In the genomic region with DNA sequence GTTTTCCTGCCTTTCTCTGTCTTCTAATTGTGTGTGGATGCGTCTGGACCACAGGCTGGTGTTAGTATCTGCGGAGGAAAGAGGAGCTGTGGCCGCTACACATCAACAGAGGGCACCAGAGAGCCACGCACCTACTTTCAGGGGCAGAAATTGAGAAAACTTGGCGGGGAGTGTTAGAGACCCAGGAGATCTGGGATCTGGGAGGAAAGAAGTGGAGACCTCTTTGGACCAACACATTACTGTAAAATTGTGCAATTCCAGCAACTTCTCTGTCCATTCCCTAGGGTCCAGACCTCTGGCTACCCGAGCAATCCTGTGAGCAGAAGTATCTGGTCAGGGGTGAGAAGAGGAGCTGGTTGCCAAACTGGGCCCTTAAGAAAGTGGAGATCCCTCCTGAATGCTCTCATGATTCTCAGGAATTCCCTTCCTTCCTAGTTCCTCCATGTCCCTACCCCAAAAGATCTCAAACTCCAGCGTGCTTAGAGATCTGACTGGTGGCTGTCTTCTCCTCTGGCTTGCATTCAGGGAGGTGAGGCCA, we compare ENCODE assay signal across 8 cellular contexts. TPM values are rescaled to one million over a fixed set of nuclear protein-coding genes. Genes with fewer than 3 reads are reported as not detected.
DNase-seq lines count a peak whose midpoint lies in the region; ATAC-seq, FAIRE-seq and TF ChIP-seq lines count a peak whose summit lies in the region.

No MANE protein-coding gene starts in this region.

- no peaks in the 10 kb centered on the region for H3K4me1 Mint-ChIP-seq in activated CD8-positive, alpha-beta T cell treated with anti-CD3 and anti-CD28 coated beads, Interleukin-2, amount 10 ng/mL, durations not matched to agents 7 days and 5 days (ENCODE audit: low read depth)
- peaks cover 6 to 21% (median 15%) of the 10 kb centered on the region in 4 donors for H3K4me1 Mint-ChIP-seq in naive thymus-derived CD8-positive, alpha-beta T cell

- TF ChIP-seq CTCF in AG04450 (IDR thresholded peaks at IDR 0.05; ENCODE audit: low read depth, low read length): peak; percentile 100
- TF ChIP-seq CTCF in esophagus muscularis mucosa (IDR thresholded peaks at IDR 0.05): peak; percentile 91 to 97 (median 93)
- peak; percentile 95 to 97 for TF ChIP-seq CTCF in tibial artery (IDR thresholded peaks at IDR 0.05)

- WGBS in esophagus muscularis mucosa: 22% methylated on average over 7 of the region's 7 CpGs

- H3K36me3 ChIP-seq in esophagus muscularis mucosa: no peaks in the 10 kb centered on the region
- H3K36me3 ChIP-seq in tibial artery: no peaks in the 10 kb centered on the region

- H3K36me3 Mint-ChIP-seq in activated CD8-positive, alpha-beta T cell treated with anti-CD3 and anti-CD28 coated beads, Interleukin-2, amount 10 ng/mL, durations not matched to agents 7 days and 5 days (ENCODE audit: low read depth): no peaks in the 10 kb centered on the region
- H3K36me3 Mint-ChIP-seq in naive thymus-derived CD8-positive, alpha-beta T cell: no peaks in the 10 kb centered on the region

- DNase-seq in AG04450 (ENCODE audit: low read depth, low spot score) (no peak), GM12891 (ENCODE audit: insufficient read length, low spot score) (peak; percentile 58), NCI-H460 (ENCODE audit: extremely low read depth, low read depth) (peak; percentile 74), esophagus muscularis mucosa (ENCODE audit: extremely low spot score) (no peak), tibial artery (peak; percentile 84 to 89)
- peak; percentile 64 for DNase-seq in activated CD8-positive, alpha-beta T cell treated with anti-CD3 and anti-CD28 coated beads, Interleukin-2, amount 10 ng/mL, durations not matched to agents 7 days and 5 days
- peak in 7 of 10 donors; percentile 8 to 51 (median 20) for DNase-seq in naive thymus-derived CD8-positive, alpha-beta T cell

- peaks cover 24 to 48% (median 47%) of the 10 kb centered on the region in 4 donors for H3K4me1 ChIP-seq in esophagus muscularis mucosa
- H3K4me1 ChIP-seq in tibial artery: peaks cover 0 to 33% (median 29%) of the 10 kb centered on the region in 4 donors

- H3K9me3 Mint-ChIP-seq in activated CD8-positive, alpha-beta T cell treated with anti-CD3 and anti-CD28 coated beads, Interleukin-2, amount 10 ng/mL, durations not matched to agents 7 days and 5 days (ENCODE audit: insufficient read depth): no peaks in the 10 kb centered on the region
- no peaks in the 10 kb centered on the region for H3K9me3 Mint-ChIP-seq in naive thymus-derived CD8-positive, alpha-beta T cell

- H3K27ac Mint-ChIP-seq in activated CD8-positive, alpha-beta T cell treated with anti-CD3 and anti-CD28 coated beads, Interleukin-2, amount 10 ng/mL, durations not matched to agents 7 days and 5 days: no peak overlapping the region
- H3K27ac Mint-ChIP-seq in naive thymus-derived CD8-positive, alpha-beta T cell: no peak overlapping the region

- no peaks in the 10 kb centered on the region; the same call in 1 of the 2 replicates for H3K9me3 ChIP-seq in AG04450 (ENCODE audit: control insufficient read depth, insufficient read depth, low read length)
- H3K9me3 ChIP-seq in esophagus muscularis mucosa: no peaks in the 10 kb centered on the region
- no peaks in the 10 kb centered on the region for H3K9me3 ChIP-seq in tibial artery

- no peak for TF ChIP-seq EP300 in esophagus muscularis mucosa (IDR thresholded peaks at IDR 0.05)

- peak; percentile 61 for ATAC-seq in activated CD8-positive, alpha-beta T cell treated with anti-CD3 and anti-CD28 coated beads, Interleukin-2, amount 10 ng/mL, durations not matched to agents 7 days and 5 days
- ATAC-seq in naive thymus-derived CD8-positive, alpha-beta T cell: peak; percentile 54 to 60
- no peak for ATAC-seq in GM19397 (IDR thresholded peaks at IDR 0.05; ENCODE audit: unreplicated experiment)

- peaks cover 6% of the 10 kb centered on the region for H3K27me3 ChIP-seq in AG04450 (ENCODE audit: control insufficient read depth, insufficient read depth, low read length)
- H3K27me3 ChIP-seq in esophagus muscularis mucosa: peaks cover 0 to 8% (median 0%) of the 10 kb centered on the region in 4 donors
- no peaks in the 10 kb centered on the region for H3K27me3 ChIP-seq in tibial artery

- CTCF ChIA-PET in AG04450 (lab: Charles Lee): interaction anchor here (0.6 to 11.6 kb wide), 39 partner anchors 8 to 205 kb away, joined by 3 to 590 read pairs (median 9); a partner anchor contains a TSS
- CTCF ChIA-PET in activated CD8-positive, alpha-beta T cell treated with anti-CD3 and anti-CD28 coated beads, Interleukin-2, amount 10 ng/mL, durations not matched to agents 7 days and 5 days (lab: Charles Lee): interaction anchor here (0.8 to 5.0 kb wide), 31 partner anchors 8 to 412 kb away, joined by 3 to 69 read pairs (median 4); no protein-coding TSS in a partner anchor

- intact Hi-C loops in esophagus muscularis mucosa (cut with DNase I) (loop anchor here (1.0 to 5.0 kb wide), 3 partner anchors 44 to 130 kb away; no protein-coding TSS in a partner anchor), tibial artery (cut with DNase I; ENCODE audit: low total_unique reads) (loop anchor here (2.0 kb wide), 2 partner anchors 45 to 97 kb away; no protein-coding TSS in a partner anchor)

- peaks cover 33% of the 10 kb centered on the region for H3K27me3 Mint-ChIP-seq in activated CD8-positive, alpha-beta T cell treated with anti-CD3 and anti-CD28 coated beads, Interleukin-2, amount 10 ng/mL, durations not matched to agents 7 days and 5 days (ENCODE audit: low read depth)
- H3K27me3 Mint-ChIP-seq in naive thymus-derived CD8-positive, alpha-beta T cell: peaks cover 29 to 56% (median 41%) of the 10 kb centered on the region in 5 donors

- POLR2A ChIA-PET in AG04450 (lab: Yijun Ruan, JAX): interaction anchor here (0.6 to 3.3 kb wide), 7 partner anchors 19 to 133 kb away, joined by 3 to 25 read pairs (median 4); no protein-coding TSS in a partner anchor
- POLR2A ChIA-PET in activated CD8-positive, alpha-beta T cell treated with anti-CD3 and anti-CD28 coated beads, Interleukin-2, amount 10 ng/mL, durations not matched to agents 7 days and 5 days (lab: Charles Lee): no interaction called here
- POLR2A ChIA-PET in naive thymus-derived CD8-positive, alpha-beta T cell (lab: Charles Lee): no interaction called here

- H3K27ac ChIP-seq in AG04450 (ENCODE audit: low read depth, low read length): no peak overlapping the region
- H3K27ac ChIP-seq in esophagus muscularis mucosa (replicated peaks in 1 of 4): peak overlapping the region; percentile 85 to 95 (median 94)
- H3K27ac ChIP-seq in tibial artery: peak overlapping the region; percentile 97 to 99

- peak; percentile 89 for FAIRE-seq in GM12891 (lab: Jason Lieb, UNC)

- no peak overlapping the region for H3K4me3 Mint-ChIP-seq in activated CD8-positive, alpha-beta T cell treated with anti-CD3 and anti-CD28 coated beads, Interleukin-2, amount 10 ng/mL, durations not matched to agents 7 days and 5 days
- H3K4me3 Mint-ChIP-seq in naive thymus-derived CD8-positive, alpha-beta T cell: peak overlapping the region in 8 of 10 donors; percentile 0 to 50 (median 29)

- H3K4me3 ChIP-seq in AG04450 (ENCODE audit: low read depth, low read length) (no peak overlapping the region), esophagus muscularis mucosa (peak overlapping the region in 1 of 4 donors; percentile 94), tibial artery (no peak overlapping the region)

- TF ChIP-seq POLR2A in GM12891 (IDR thresholded peaks at IDR 0.05; ENCODE audit: low read depth, low read length) (no peak), esophagus muscularis mucosa (IDR thresholded peaks at IDR 0.05; ENCODE audit: low read depth) (no peak)

TF ChIP-seq in GM12891, 5 proteins besides CTCF, POLR2A, EP300 and RAD21:
- TF ChIP-seq SPI1 (IDR thresholded peaks at IDR 0.05; ENCODE audit: low read depth, low read length): no peak
- TF ChIP-seq PAX5 (IDR thresholded peaks at IDR 0.05; ENCODE audit: insufficient read depth, low read length, severe bottlenecking): no peak
- no peak for TF ChIP-seq POLR2AphosphoS5 (IDR thresholded peaks at IDR 0.05; ENCODE audit: low read depth, low read length)
- no peak for TF ChIP-seq POU2F2 (IDR thresholded peaks at IDR 0.05; ENCODE audit: low read depth, low read length)
- TF ChIP-seq TAF1 (IDR thresholded peaks at IDR 0.05; ENCODE audit: low read depth, low read length): no peak

RNA-seq across cellular contexts. Expression of gene KIRREL1, which starts 1.3 kb away (rescaled TPM):
- 42.3 and 53.7 TPM in 2 replicates for polyA plus RNA-seq in AG04450 (2011; rRNA removed)
- polyA minus RNA-seq in AG04450 (2011; rRNA and poly(A)+ RNA removed): 96.0 and 123 TPM in 2 replicates
- not detected for polyA plus RNA-seq in GM12891 (2012; ENCODE audit: low read depth, missing spikeins)
- 48.7 and 51.1 TPM in 2 replicates for total RNA-seq in NCI-H460 (2014; rRNA removed; shearing (Covaris generic))
- 62.7 and 69.6 TPM in 2 replicates for polyA plus RNA-seq in NCI-H460 (2014; cell fraction: nucleus; rRNA removed)
- not detected for total RNA-seq in activated CD8-positive, alpha-beta T cell treated with anti-CD3 and anti-CD28 coated beads, Interleukin-2, amount 10 ng/mL, durations not matched to agents 7 days and 5 days
- total RNA-seq in esophagus muscularis mucosa: 10 to 100 TPM; 37.4 to 77.1 (median 54.6) TPM
- not detected for total RNA-seq in naive thymus-derived CD8-positive, alpha-beta T cell
- polyA plus RNA-seq in naive thymus-derived CD8-positive, alpha-beta T cell: not detected

Comparison
In these comparisons a context has a peak if more than half of its experiments do, and no peak if none do; other contexts are left out.
1. DNase-seq: peak in GM12891 (single experiment), NCI-H460 (single experiment), activated CD8-positive, alpha-beta T cell treated with anti-CD3 and anti-CD28 coated beads, Interleukin-2, amount 10 ng/mL, durations not matched to agents 7 days and 5 days (single experiment), naive thymus-derived CD8-positive, alpha-beta T cell (7 of 10) and tibial artery (2 of 2); none in AG04450 (single experiment) and esophagus muscularis mucosa (single experiment).
2. RNA of gene KIRREL1, which starts 1.3 kb away (total RNA-seq): 37.4 to 77.1 TPM in esophagus muscularis mucosa and 48.7 to 51.1 TPM in NCI-H460; not detected in activated CD8-positive, alpha-beta T cell treated with anti-CD3 and anti-CD28 coated beads, Interleukin-2, amount 10 ng/mL, durations not matched to agents 7 days and 5 days and not detected in naive thymus-derived CD8-positive, alpha-beta T cell; every median in the first group is over 10 times any median in the second.
3. Peak in every context shown above with its lines, with median percentiles within 50 percentile points of each other: CTCF ChIP-seq.